ENCODE assay signal across 16 cellular contexts in the genomic region with DNA sequence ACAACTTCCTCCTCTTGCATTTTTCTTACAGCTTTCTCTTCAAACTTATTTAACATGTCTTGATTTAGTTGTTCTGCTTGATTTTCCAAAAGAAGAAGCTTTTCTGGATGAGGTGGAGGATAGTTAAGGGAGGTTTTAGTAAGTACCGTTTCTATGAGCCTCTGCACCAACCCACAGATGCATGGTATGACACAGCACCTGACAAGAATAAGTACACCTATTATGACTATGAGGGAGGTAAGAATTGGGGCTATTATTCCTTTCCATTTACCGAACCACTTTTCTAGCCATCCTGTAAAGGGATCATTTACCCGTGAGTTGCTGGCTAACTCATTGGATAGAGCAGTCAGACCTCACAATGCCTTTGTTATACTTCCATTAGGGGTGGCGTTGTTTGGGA. TPM values are rescaled to one million over a fixed set of nuclear protein-coding genes. Genes with fewer than 3 reads are reported as not detected.
DNase-seq lines count a peak whose midpoint lies in the region; ATAC-seq, FAIRE-seq and TF ChIP-seq lines count a peak whose summit lies in the region.
"Had no signal": no experiment of that assay in that cellular context is flagged by ENCODE, and none has a peak within 500 bp of the region (broad histone marks: within the 10 kb centered on the region; RNA-seq: fewer than 3 reads in every experiment).

No MANE protein-coding gene starts in this region.

- H3K27me3 Mint-ChIP-seq in immature natural killer cell (ENCODE audit: low read depth in 3 of 3), result peaks cover 13 to 24% (median 16%) of the 10 kb centered on the region in 3 donors
- H3K27me3 Mint-ChIP-seq: B cell had no signal

- peak overlapping the region in 5 of 6 donors; percentile 8 to 88 (median 27) for H3K27ac Mint-ChIP-seq in immature natural killer cell
- H3K27ac Mint-ChIP-seq: B cell, IgD-negative memory B cell had no signal

- 77% methylated on average over 4 of the region's 4 CpGs for WGBS in A549 (ENCODE audit: missing lambda C conversion rate)

- no peaks in the 10 kb centered on the region for H3K9me3 ChIP-seq in A549
- H3K9me3 ChIP-seq: psoas muscle had no signal

- no peak overlapping the region for H3K4me3 ChIP-seq in A549
- H3K4me3 ChIP-seq: psoas muscle had no signal

- no peaks in the 10 kb centered on the region for H3K36me3 Mint-ChIP-seq in immature natural killer cell

- TF ChIP-seq RAD21 in A549 (conservative IDR thresholded peaks at IDR 0.05 in 1 of 2, IDR thresholded peaks at IDR 0.05 in 1 of 2), result no peak

- no peak for DNase-seq in A549 (ENCODE audit: low read depth in 1 of 2, low spot score in 1 of 2)
- peak; percentile 58 for DNase-seq in NCI-H1436 (lab: John Stamatoyannopoulos, UW)
- peak; percentile 14 for DNase-seq in activated T-helper 9 cell treated with anti-CD3 and anti-CD28 coated beads, Interleukin-2, amount 50 U/mL, for 16 hours (ENCODE audit: low read depth)
- no peak for DNase-seq in immature natural killer cell
- no peak for DNase-seq in NCI-H510A treated with DMSO at 0.1 percent for 48 hours (lab: John Stamatoyannopoulos, UW)
- DNase-seq in NK-92 treated with Interleukin-12 subunit alpha and Interleukin-12 subunit beta, amount 100 ng/mL, for 24 hours (lab: John Stamatoyannopoulos, UW), result no peak
- DNase-seq: foreskin melanocyte, psoas muscle, SIG-M5 had no signal

- ATAC-seq in A549 (no peak), GM21423 (IDR thresholded peaks at IDR 0.05; ENCODE audit: unreplicated experiment) (no peak), HG02588 (IDR thresholded peaks at IDR 0.05; ENCODE audit: unreplicated experiment) (no peak)
- ATAC-seq: psoas muscle had no signal

- CTCF ChIA-PET in A549 (lab: Yijun Ruan, JAX), result interaction anchor here (1.0 to 2.3 kb wide), 3 partner anchors 10 to 331 kb away, joined by 3 to 8 read pairs (median 3); no protein-coding TSS in a partner anchor

- TF ChIP-seq CTCF in A549 (IDR thresholded peaks at IDR 0.05), result no peak

- no peak for TF ChIP-seq EP300 in A549 (IDR thresholded peaks at IDR 0.05)

- FAIRE-seq in A549 (lab: Jason Lieb, UNC), result no peak
- FAIRE-seq: endometrium, GM19239 had no signal

- no peaks in the 10 kb centered on the region for H3K9me3 Mint-ChIP-seq in immature natural killer cell
- H3K9me3 Mint-ChIP-seq: central memory CD8-positive, alpha-beta T cell; IgD-negative memory B cell had no signal

- peak overlapping the region; percentile 90 for H3K4me2 ChIP-seq in A549

- H3K4me3 Mint-ChIP-seq in immature natural killer cell, result no peak overlapping the region
- H3K4me3 Mint-ChIP-seq: B cell; central memory CD8-positive, alpha-beta T cell; IgD-negative memory B cell had no signal

- TF ChIP-seq POLR2A in A549 (IDR thresholded peaks at IDR 0.05; ENCODE audit: low read length), result no peak

- peak overlapping the region; percentile 81 for H3K27ac ChIP-seq in A549
- H3K27ac ChIP-seq: psoas muscle had no signal

- peaks cover 24 to 31% of the 10 kb centered on the region in 2 donors for H3K4me1 Mint-ChIP-seq in immature natural killer cell

- POLR2A ChIA-PET in A549 (lab: Yijun Ruan, JAX), result interaction anchor here (1.2 kb wide), 1 partner anchor 194 kb away, joined by 3 read pairs; no protein-coding TSS in a partner anchor

- H3K4me1 ChIP-seq in A549, result peaks cover 36% of the 10 kb centered on the region

TF ChIP-seq in A549, 52 proteins besides CTCF, POLR2A, EP300 and RAD21:
- no peak for TF ChIP-seq TFCP2L1 (CRISPR knock-in tag; IDR thresholded peaks at IDR 0.05)
- TF ChIP-seq, protein P1, sequence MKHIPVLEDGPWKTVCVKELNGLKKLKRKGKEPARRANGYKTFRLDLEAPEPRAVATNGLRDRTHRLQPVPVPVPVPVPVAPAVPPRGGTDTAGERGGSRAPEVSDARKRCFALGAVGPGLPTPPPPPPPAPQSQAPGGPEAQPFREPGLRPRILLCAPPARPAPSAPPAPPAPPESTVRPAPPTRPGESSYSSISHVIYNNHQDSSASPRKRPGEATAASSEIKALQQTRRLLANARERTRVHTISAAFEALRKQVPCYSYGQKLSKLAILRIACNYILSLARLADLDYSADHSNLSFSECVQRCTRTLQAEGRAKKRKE (CRISPR knock-in tag; IDR thresholded peaks at IDR 0.05; ENCODE audit: low read depth), result no peak
- no peak for TF ChIP-seq CBX8 (IDR thresholded peaks at IDR 0.05)
- TF ChIP-seq SREBF2 (IDR thresholded peaks at IDR 0.05), result no peak
- no peak for TF ChIP-seq HEYL (CRISPR knock-in tag; IDR thresholded peaks at IDR 0.05)

RNA-seq across cellular contexts. Expression of a gene that starts 2.5 kb away (rescaled TPM):
- polyA plus RNA-seq in A549 (2011; rRNA removed) (54.1 and 72.8 TPM in 2 replicates), A549 (2017; fragmentation: RNase III; extraction: RNeasy Plus Mini Kit Qiagen cat#74134 plus additional on column Dnase treatment) (51.3 to 64.8 TPM (median 60.3 TPM) in 3 replicates), immature natural killer cell (10 to 100 TPM; 10.9 to 16.4 (median 11.9) TPM)
- 24.9 and 25.0 TPM in 2 replicates for polyA plus RNA-seq in A549 (2012; cell fraction: cytosol; rRNA removed)
- 30.2 and 35.3 TPM in 2 replicates for polyA plus RNA-seq in A549 (2012; cell fraction: nucleus; rRNA removed)
- polyA minus RNA-seq in A549 (2011; rRNA and poly(A)+ RNA removed), result 38.6 and 51.9 TPM in 2 replicates

Comparison
In these comparisons a context has a peak if more than half of its experiments do, and no peak if none do; other contexts are left out.
1. DNase-seq: peak in NCI-H1436 (single experiment) and activated T-helper 9 cell treated with anti-CD3 and anti-CD28 coated beads, Interleukin-2, amount 50 U/mL, for 16 hours (single experiment); none in A549 (0 of 2), immature natural killer cell (0 of 3), NCI-H510A treated with DMSO at 0.1 percent for 48 hours (single experiment) and NK-92 treated with Interleukin-12 subunit alpha and Interleukin-12 subunit beta, amount 100 ng/mL, for 24 hours (single experiment).